In genomic region chr19:13130886-13131490, GRCh38 we compare ENCODE assay signal across 10 cellular contexts. TPM values are rescaled to one million over a fixed set of nuclear protein-coding genes. Genes with fewer than 3 reads are reported as not detected.
A peak's percentile ranks its signal among the peaks of the same experiment; 100 is the strongest.
DNase-seq lines count a peak whose midpoint lies in the region; ATAC-seq and TF ChIP-seq lines count a peak whose summit lies in the region.
"Had no signal": no experiment of that assay in that cellular context is flagged by ENCODE, and none has a peak within 500 bp of the region (broad histone marks: within the 10 kb centered on the region; RNA-seq: fewer than 3 reads in every experiment).

No MANE protein-coding gene starts in this region.

- no peaks in the 10 kb centered on the region for H3K27me3 Mint-ChIP-seq in natural killer cell treated with Interleukin-12 subunit alpha and Interleukin-12 subunit beta and Interleukin-15 and Interleukin-18, amount 100 ng/mL, for 72 hours
- no peaks in the 10 kb centered on the region for H3K27me3 Mint-ChIP-seq in natural killer cell (ENCODE audit: low read depth in 2 of 2)
- H3K27me3 Mint-ChIP-seq in stimulated activated naive B cell treated with anti-CD40 and anti-IgM and Interleukin-4, amounts not matched to agents 10 μg/mL and 1 μg/mL and 100 μg/mL, for 72 hours: no peaks in the 10 kb centered on the region

- H3K27ac Mint-ChIP-seq in natural killer cell treated with Interleukin-12 subunit alpha and Interleukin-12 subunit beta and Interleukin-15 and Interleukin-18, amount 100 ng/mL, for 72 hours: peak overlapping the region; percentile 91 to 98
- H3K27ac Mint-ChIP-seq in natural killer cell: no peak overlapping the region
- H3K27ac Mint-ChIP-seq in stimulated activated naive B cell treated with anti-CD40 and anti-IgM and Interleukin-4, amounts not matched to agents 10 μg/mL and 1 μg/mL and 100 μg/mL, for 72 hours: peak overlapping the region; percentile 72

- no peak for DNase-seq in natural killer cell treated with Interleukin-12 subunit alpha and Interleukin-12 subunit beta and Interleukin-15 and Interleukin-18, amount 100 ng/mL, for 72 hours (ENCODE audit: low spot score)
- DNase-seq in natural killer cell: no peak
- no peak for DNase-seq in stimulated activated naive B cell treated with anti-CD40 and anti-IgM and Interleukin-4, amounts not matched to agents 10 μg/mL and 1 μg/mL and 100 μg/mL, for 72 hours
- DNase-seq: activated CD4-positive, CD25-positive, alpha-beta regulatory T cell; dorsolateral prefrontal cortex; gastrocnemius medialis; NCI-H2029; stomach had no signal

- no peak for ATAC-seq in natural killer cell treated with Interleukin-12 subunit alpha and Interleukin-12 subunit beta and Interleukin-15 and Interleukin-18, amount 100 ng/mL, for 72 hours
- ATAC-seq in natural killer cell (no peak), HG03045 (IDR thresholded peaks at IDR 0.05; ENCODE audit: unreplicated experiment) (no peak)
- no peak for ATAC-seq in stimulated activated naive B cell treated with anti-CD40 and anti-IgM and Interleukin-4, amounts not matched to agents 10 μg/mL and 1 μg/mL and 100 μg/mL, for 72 hours (replicated peaks)
- ATAC-seq: gastrocnemius medialis, left lobe of liver had no signal

- no peaks in the 10 kb centered on the region for H3K9me3 Mint-ChIP-seq in natural killer cell treated with Interleukin-12 subunit alpha and Interleukin-12 subunit beta and Interleukin-15 and Interleukin-18, amount 100 ng/mL, for 72 hours
- H3K9me3 Mint-ChIP-seq in natural killer cell: no peaks in the 10 kb centered on the region
- no peaks in the 10 kb centered on the region for H3K9me3 Mint-ChIP-seq in stimulated activated naive B cell treated with anti-CD40 and anti-IgM and Interleukin-4, amounts not matched to agents 10 μg/mL and 1 μg/mL and 100 μg/mL, for 72 hours

- peak overlapping the region; percentile 58 for H3K4me3 Mint-ChIP-seq in natural killer cell treated with Interleukin-12 subunit alpha and Interleukin-12 subunit beta and Interleukin-15 and Interleukin-18, amount 100 ng/mL, for 72 hours
- H3K4me3 Mint-ChIP-seq in natural killer cell: no peak overlapping the region
- H3K4me3 Mint-ChIP-seq in stimulated activated naive B cell treated with anti-CD40 and anti-IgM and Interleukin-4, amounts not matched to agents 10 μg/mL and 1 μg/mL and 100 μg/mL, for 72 hours: no peak overlapping the region

- intact Hi-C loops in natural killer cell (cut with micrococcal nuclease): no loop called here

- no peak for TF ChIP-seq CTCF in natural killer cell (IDR thresholded peaks at IDR 0.05)

- H3K4me1 Mint-ChIP-seq in natural killer cell treated with Interleukin-12 subunit alpha and Interleukin-12 subunit beta and Interleukin-15 and Interleukin-18, amount 100 ng/mL, for 72 hours (ENCODE audit: low read depth in 2 of 2): peaks cover 40 to 48% of the 10 kb centered on the region in 2 donors
- peaks cover 29% of the 10 kb centered on the region in 2 donors for H3K4me1 Mint-ChIP-seq in natural killer cell
- peaks cover 27 to 40% of the 10 kb centered on the region in 2 donors for H3K4me1 Mint-ChIP-seq in stimulated activated naive B cell treated with anti-CD40 and anti-IgM and Interleukin-4, amounts not matched to agents 10 μg/mL and 1 μg/mL and 100 μg/mL, for 72 hours

- H3K36me3 Mint-ChIP-seq in natural killer cell treated with Interleukin-12 subunit alpha and Interleukin-12 subunit beta and Interleukin-15 and Interleukin-18, amount 100 ng/mL, for 72 hours: no peaks in the 10 kb centered on the region
- no peaks in the 10 kb centered on the region for H3K36me3 Mint-ChIP-seq in natural killer cell
- H3K36me3 Mint-ChIP-seq in stimulated activated naive B cell treated with anti-CD40 and anti-IgM and Interleukin-4, amounts not matched to agents 10 μg/mL and 1 μg/mL and 100 μg/mL, for 72 hours: peaks cover 28 to 39% of the 10 kb centered on the region in 2 donors

RNA-seq across cellular contexts. Expression of gene NACC1, which starts 12.9 kb away (rescaled TPM):
- total RNA-seq in natural killer cell treated with Interleukin-12 subunit alpha and Interleukin-12 subunit beta and Interleukin-15 and Interleukin-18, amount 100 ng/mL, for 72 hours: 100 to 1,000 TPM; 129 to 138 TPM
- total RNA-seq in natural killer cell: 10 to 100 TPM; 41.2 to 48.7 (median 43.4) TPM

RNA-seq across cellular contexts. Expression of gene TRMT1, which starts 14.4 kb away (rescaled TPM):
- total RNA-seq in natural killer cell treated with Interleukin-12 subunit alpha and Interleukin-12 subunit beta and Interleukin-15 and Interleukin-18, amount 100 ng/mL, for 72 hours: 100 to 1,000 TPM in 1 of 2 donors, 10 to 100 TPM in 1; 54.6 to 120 TPM
- total RNA-seq in natural killer cell: 10 to 100 TPM; 33.8 to 48.5 (median 42.2) TPM

RNA-seq across cellular contexts. Expression of gene STX10, which starts 19.2 kb away (rescaled TPM):
- total RNA-seq in natural killer cell treated with Interleukin-12 subunit alpha and Interleukin-12 subunit beta and Interleukin-15 and Interleukin-18, amount 100 ng/mL, for 72 hours: 10 to 100 TPM; 48.1 to 62.5 TPM
- total RNA-seq in natural killer cell: 10 to 100 TPM; 39.2 to 46.9 (median 42.0) TPM

RNA-seq across cellular contexts. Expression of gene IER2, which starts 19.2 kb away (rescaled TPM):
- 100 to 1,000 TPM; 106 to 117 TPM for total RNA-seq in natural killer cell treated with Interleukin-12 subunit alpha and Interleukin-12 subunit beta and Interleukin-15 and Interleukin-18, amount 100 ng/mL, for 72 hours
- 1,000 to 10,000 TPM in 1 of 3 donors, 100 to 1,000 TPM in 2; 668 to 1,112 (median 949) TPM for total RNA-seq in natural killer cell

RNA-seq across cellular contexts. Expression of gene LYL1, which starts 28.3 kb away (rescaled TPM):
- total RNA-seq in natural killer cell treated with Interleukin-12 subunit alpha and Interleukin-12 subunit beta and Interleukin-15 and Interleukin-18, amount 100 ng/mL, for 72 hours: 1 to 10 TPM in 1 of 2 donors, under 1 TPM in 1; 0.86 to 1.4 TPM
- 1 to 10 TPM; 2.0 to 7.7 (median 6.7) TPM for total RNA-seq in natural killer cell

Comparison
In these comparisons a context has a peak if more than half of its experiments do, and no peak if none do; other contexts are left out.
1. H3K27ac Mint-ChIP-seq: peak in natural killer cell treated with Interleukin-12 subunit alpha and Interleukin-12 subunit beta and Interleukin-15 and Interleukin-18, amount 100 ng/mL, for 72 hours (2 of 2) and stimulated activated naive B cell treated with anti-CD40 and anti-IgM and Interleukin-4, amounts not matched to agents 10 μg/mL and 1 μg/mL and 100 μg/mL, for 72 hours (single experiment); none in natural killer cell (0 of 2).